Comparison of ENCODE assay signal across 8 cellular contexts in genomic region chr1:222095606-222096475, GRCh38.
DNase-seq lines count a peak whose midpoint lies in the region; ATAC-seq, FAIRE-seq and TF ChIP-seq lines count a peak whose summit lies in the region.

No MANE protein-coding gene starts in this region.

- BruUV-seq in Caco-2 (replicated peaks; lab: Mats Ljungman, UMichigan) = no TSS peak

- CTCF ChIA-PET in Caco-2 (lab: Charles Lee) = interaction anchor here (0.6 kb wide), 1 partner anchor 360 kb away, joined by 3 read pairs; no protein-coding TSS in a partner anchor

- FAIRE-seq in HTR-8/SVneo (lab: Jason Lieb, UNC) = no peak

- no peaks in the 10 kb centered on the region for H3K36me3 Mint-ChIP-seq in Caco-2 (ENCODE audit: insufficient read depth, unreplicated experiment)
- no peaks in the 10 kb centered on the region for H3K36me3 Mint-ChIP-seq in mesothelial cell of epicardium

- intact Hi-C loops in Caco-2 (cut with micrococcal nuclease; ENCODE audit: unreplicated experiment) = loop anchor here (1.0 kb wide), 2 partner anchors 71 to 359 kb away; no protein-coding TSS in a partner anchor

- H3K27me3 ChIP-seq in Caco-2 (replicated peaks; ENCODE audit: control insufficient read depth, insufficient read depth, low read length) (no peaks in the 10 kb centered on the region), WERI-Rb-1 (ENCODE audit: insufficient read depth, low read depth, severe bottlenecking) (no peaks in the 10 kb centered on the region)

- DNase-seq in Caco-2 (peak; percentile 39 to 52), HTR-8/SVneo (ENCODE audit: insufficient read length, low spot score) (peak; percentile 15), WERI-Rb-1 (peak; percentile 15), mesothelial cell of epicardium (ENCODE audit: low spot score in 2 of 2, unreplicated experiment in 2 of 2) (no peak), NCI-H2227 (lab: John Stamatoyannopoulos, UW; ENCODE audit: unreplicated experiment) (no peak)
- peak; percentile 55 for DNase-seq in central memory CD4-positive, alpha-beta T cell
- DNase-seq in stimulated activated naive CD4-positive, alpha-beta T cell treated with Interleukin-2 at 50 U/mL for 16 hours (lab: John Stamatoyannopoulos, UW) = peak; percentile 22

- POLR2A ChIA-PET in Caco-2 (lab: Charles Lee) = no interaction called here

- H3K4me1 ChIP-seq in Caco-2 = no peaks in the 10 kb centered on the region

- peak; percentile 81 for ATAC-seq in GM21367 (IDR thresholded peaks at IDR 0.05; ENCODE audit: unreplicated experiment)

- no peaks in the 10 kb centered on the region for H3K4me1 Mint-ChIP-seq in Caco-2 (ENCODE audit: low read depth, unreplicated experiment)
- H3K4me1 Mint-ChIP-seq in mesothelial cell of epicardium = no peaks in the 10 kb centered on the region

- H3K4me3 Mint-ChIP-seq in Caco-2 (ENCODE audit: unreplicated experiment) (no peak overlapping the region), mesothelial cell of epicardium (no peak overlapping the region)

- H3K9me3 Mint-ChIP-seq in Caco-2 (ENCODE audit: unreplicated experiment) (no peaks in the 10 kb centered on the region), mesothelial cell of epicardium (no peaks in the 10 kb centered on the region)

- H3K4me3 ChIP-seq in Caco-2 (ENCODE audit: low read depth, low read length) (no peak overlapping the region), WERI-Rb-1 (ENCODE audit: low read depth, low read length) (no peak overlapping the region)

- H3K27ac ChIP-seq in WERI-Rb-1 = no peak overlapping the region

- TF ChIP-seq CTCF in Caco-2 (IDR thresholded peaks at IDR 0.05; ENCODE audit: insufficient read depth in 1 of 2, low read depth in 1 of 2, low read length in 1 of 2, severe bottlenecking in 1 of 2, unreplicated experiment in 1 of 2) (peak; percentile 82 to 89), WERI-Rb-1 (IDR thresholded peaks at IDR 0.05; ENCODE audit: low read depth, low read length) (peak; percentile 77), mesothelial cell of epicardium (IDR thresholded peaks at IDR 0.05; ENCODE audit: unreplicated experiment) (peak; percentile 77)

- H3K36me3 ChIP-seq in Caco-2 (ENCODE audit: control insufficient read depth, insufficient read depth, low read length) (no peaks in the 10 kb centered on the region), WERI-Rb-1 (no peaks in the 10 kb centered on the region)

- H3K27ac Mint-ChIP-seq in Caco-2 (ENCODE audit: unreplicated experiment) = no peak overlapping the region
- H3K27ac Mint-ChIP-seq in mesothelial cell of epicardium = no peak overlapping the region

- H3K27me3 Mint-ChIP-seq in Caco-2 (ENCODE audit: insufficient read depth, unreplicated experiment) (no peaks in the 10 kb centered on the region), mesothelial cell of epicardium (ENCODE audit: low read depth) (peaks cover 6% of the 10 kb centered on the region)

- H3K9me3 ChIP-seq in Caco-2 (no peaks in the 10 kb centered on the region), WERI-Rb-1 (ENCODE audit: severe bottlenecking) (no peaks in the 10 kb centered on the region)

Comparison
In these comparisons a context has a peak if more than half of its experiments do, and no peak if none do; other contexts are left out.
1. DNase-seq: peak in Caco-2 (2 of 2), HTR-8/SVneo (single experiment), WERI-Rb-1 (single experiment), central memory CD4-positive, alpha-beta T cell (single experiment) and stimulated activated naive CD4-positive, alpha-beta T cell treated with Interleukin-2 at 50 U/mL for 16 hours (single experiment); none in mesothelial cell of epicardium (0 of 2) and NCI-H2227 (single experiment).
2. Peak in every context shown above with its lines, with median percentiles within 50 percentile points of each other: CTCF ChIP-seq.